Comparison of ENCODE assay signal across 16 cellular contexts in the genomic region with DNA sequence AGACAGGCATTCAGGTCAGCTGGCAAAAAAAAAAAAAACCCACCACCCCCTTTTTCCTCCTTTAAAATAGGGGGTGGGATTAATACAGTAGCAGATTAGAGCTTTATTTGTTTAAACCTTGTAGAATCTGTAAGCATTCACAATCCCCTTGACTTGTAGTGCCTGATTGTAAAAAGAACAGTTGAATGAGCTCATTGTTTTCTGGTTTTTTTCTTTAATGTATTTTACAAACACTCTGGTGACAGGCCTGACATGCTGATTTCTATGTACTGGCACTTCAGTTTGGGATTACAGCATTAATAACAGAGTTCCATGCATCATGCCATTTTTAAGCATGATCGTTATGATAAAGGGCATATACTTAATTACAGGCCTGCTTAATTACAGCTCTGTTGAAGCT.
DNase-seq lines count a peak whose midpoint lies in the region; ATAC-seq and TF ChIP-seq lines count a peak whose summit lies in the region.
"Had no signal": no experiment of that assay in that cellular context is flagged by ENCODE, and none has a peak within 500 bp of the region (broad histone marks: within the 10 kb centered on the region; RNA-seq: fewer than 3 reads in every experiment).

No MANE protein-coding gene starts in this region.

- intact Hi-C loops in dendritic cell treated with granulocyte-macrophage colony-stimulating factor and Interleukin-4, amounts not matched to agents 40 ng/mL and 50 ng/mL, for 4 days (cut with micrococcal nuclease) = no loop called here

- H3K36me3 Mint-ChIP-seq in dendritic cell treated with granulocyte-macrophage colony-stimulating factor and Interleukin-4, amounts not matched to agents 40 ng/mL and 50 ng/mL, for 4 days (ENCODE audit: low read depth) = peaks cover 72% of the 10 kb centered on the region

- H4K20me1 ChIP-seq in DND-41 (ENCODE audit: insufficient read depth, low read length) (no peaks in the 10 kb centered on the region), smooth muscle cell (ENCODE audit: low read depth) (no peaks in the 10 kb centered on the region)

- 67% methylated on average over 1 of the region's 1 CpG for WGBS in smooth muscle cell (ENCODE audit: low lambda C conversion rate)

- H3K4me1 ChIP-seq in DND-41 (ENCODE audit: insufficient read depth, low read length) (peaks cover 53% of the 10 kb centered on the region), smooth muscle cell (ENCODE audit: low read depth) (peaks cover 34% of the 10 kb centered on the region)
- H3K4me1 ChIP-seq: adrenal gland had no signal

- H3K9me3 Mint-ChIP-seq in dendritic cell treated with granulocyte-macrophage colony-stimulating factor and Interleukin-4, amounts not matched to agents 40 ng/mL and 50 ng/mL, for 4 days = no peaks in the 10 kb centered on the region

- ATAC-seq in DND-41 (ENCODE audit: insufficient read depth, low read depth) = no peak
- ATAC-seq in GM19395 (IDR thresholded peaks at IDR 0.05; ENCODE audit: unreplicated experiment) = no peak
- ATAC-seq in HG03039 (IDR thresholded peaks at IDR 0.05; ENCODE audit: unreplicated experiment) = no peak

- no peaks in the 10 kb centered on the region for H3K9me3 ChIP-seq in DND-41 (ENCODE audit: insufficient read depth, low read length, severe bottlenecking)
- no peaks in the 10 kb centered on the region for H3K9me3 ChIP-seq in smooth muscle cell (replicated peaks; ENCODE audit: low read depth)
- H3K9me3 ChIP-seq: adrenal gland, SJSA1, thoracic aorta had no signal

- H3K4me2 ChIP-seq in DND-41 (ENCODE audit: insufficient read depth, low read length) (0 out of 2 replicates have a peak overlapping the region, but pooled peaks have one; percentile 58), smooth muscle cell (peak overlapping the region; percentile 30)

- H3K36me3 ChIP-seq in DND-41 (ENCODE audit: insufficient read depth, low read length) (no peaks in the 10 kb centered on the region), smooth muscle cell (ENCODE audit: low read depth) (no peaks in the 10 kb centered on the region)
- H3K36me3 ChIP-seq: adrenal gland, SJSA1, thoracic aorta had no signal

- peak overlapping the region; percentile 86 for H3K27ac Mint-ChIP-seq in dendritic cell treated with granulocyte-macrophage colony-stimulating factor and Interleukin-4, amounts not matched to agents 40 ng/mL and 50 ng/mL, for 4 days

- H2AFZ ChIP-seq in DND-41 (ENCODE audit: low read depth, low read length) (no peak overlapping the region), smooth muscle cell (ENCODE audit: low read depth) (no peak overlapping the region)

- no peaks in the 10 kb centered on the region for H3K79me2 ChIP-seq in DND-41 (ENCODE audit: insufficient read depth, low read length)
- no peaks in the 10 kb centered on the region for H3K79me2 ChIP-seq in smooth muscle cell (ENCODE audit: low read depth)

- H3F3A ChIP-seq in smooth muscle cell (ENCODE audit: low read depth) = no peaks in the 10 kb centered on the region

- H3K4me3 ChIP-seq in DND-41 (ENCODE audit: low read depth in 1 of 2, low read length in 2 of 2) (no peak overlapping the region), smooth muscle cell (no peak overlapping the region)
- H3K4me3 ChIP-seq: adrenal gland, SJSA1, thoracic aorta had no signal

- TF ChIP-seq CTCF in DND-41 (IDR thresholded peaks at IDR 0.05; ENCODE audit: borderline replicate concordance, extremely low read depth, low read length, poor library complexity, severe bottlenecking) = no peak
- TF ChIP-seq CTCF in smooth muscle cell (IDR thresholded peaks at IDR 0.05; ENCODE audit: borderline replicate concordance, insufficient read depth, poor library complexity, severe bottlenecking) = no peak

- DNase-seq in DND-41 (no peak), NCI-H146 treated with DMSO at 0.1 percent for 48 hours (lab: John Stamatoyannopoulos, UW; ENCODE audit: unreplicated experiment) (peak; percentile 8), smooth muscle cell (lab: John Stamatoyannopoulos, UW; ENCODE audit: unreplicated experiment) (no peak), NCI-H2171 treated with DMSO at 0.1 percent for 48 hours (lab: John Stamatoyannopoulos, UW) (no peak)
- DNase-seq: activated CD4-positive, alpha-beta T cell treated with anti-CD3 and anti-CD28 coated beads, Interleukin-2, amount 50 U/mL, for 4 hours; activated T-cell treated with anti-CD3 and anti-CD28 coated beads, Interleukin-2, amount 50 U/mL, for 48 hours; adrenal gland; C1 segment of cervical spinal cord; EL; naive B cell had no signal

- no peak overlapping the region for H3K9ac ChIP-seq in DND-41 (ENCODE audit: low read depth, low read length)
- no peak overlapping the region for H3K9ac ChIP-seq in smooth muscle cell (ENCODE audit: low read depth)

- no peaks in the 10 kb centered on the region for H3K27me3 ChIP-seq in DND-41 (ENCODE audit: insufficient read depth, low read length, poor library complexity)
- no peaks in the 10 kb centered on the region for H3K27me3 ChIP-seq in smooth muscle cell (ENCODE audit: low read depth)
- H3K27me3 ChIP-seq: adrenal gland, SJSA1 had no signal

- H3K4me1 Mint-ChIP-seq in dendritic cell treated with granulocyte-macrophage colony-stimulating factor and Interleukin-4, amounts not matched to agents 40 ng/mL and 50 ng/mL, for 4 days (ENCODE audit: low read depth) = peaks cover 87% of the 10 kb centered on the region

- peaks cover 14% of the 10 kb centered on the region for H3K27me3 Mint-ChIP-seq in dendritic cell treated with granulocyte-macrophage colony-stimulating factor and Interleukin-4, amounts not matched to agents 40 ng/mL and 50 ng/mL, for 4 days
- H3K27me3 Mint-ChIP-seq: naive B cell had no signal

- H3K4me3 Mint-ChIP-seq in dendritic cell treated with granulocyte-macrophage colony-stimulating factor and Interleukin-4, amounts not matched to agents 40 ng/mL and 50 ng/mL, for 4 days = no peak overlapping the region

- H3K27ac ChIP-seq in DND-41 (ENCODE audit: low read length) = no peak overlapping the region
- peak overlapping the region; percentile 30 for H3K27ac ChIP-seq in smooth muscle cell (ENCODE audit: low read depth)
- H3K27ac ChIP-seq: adrenal gland, epithelial cell of prostate, SJSA1, thoracic aorta had no signal
